3 cellular contexts compared by ENCODE assay signal in genomic region chr7:1942026-1942703, GRCh38.
TF ChIP-seq lines count a peak whose summit lies in the region.

No MANE protein-coding gene starts in this region.

TF ChIP-seq in GM23338, 12 proteins besides CTCF, POLR2A, EP300 and RAD21 (continues in another document):
- no peak for TF ChIP-seq CREB1 (CRISPR knock-in tag; IDR thresholded peaks at IDR 0.05; ENCODE audit: low read depth)
- no peak for TF ChIP-seq ZNF462 (CRISPR knock-in tag; IDR thresholded peaks at IDR 0.05)
- no peak for TF ChIP-seq EZH2 (IDR thresholded peaks at IDR 0.05; ENCODE audit: low read depth, unreplicated experiment)
- TF ChIP-seq JUNB (IDR thresholded peaks at IDR 0.05; ENCODE audit: unreplicated experiment), result no peak
- TF ChIP-seq ETS1 (IDR thresholded peaks at IDR 0.05), result no peak

TF ChIP-seq in H1, 55 proteins besides CTCF, POLR2A, EP300 and RAD21:
- no peak for TF ChIP-seq SP1 (IDR thresholded peaks at IDR 0.05; ENCODE audit: low read depth, low read length)
- peak; percentile 86 for TF ChIP-seq YY1 (IDR thresholded peaks at IDR 0.05; ENCODE audit: low read depth, low read length)
- TF ChIP-seq CEBPB (IDR thresholded peaks at IDR 0.05; ENCODE audit: low read depth, low read length), result no peak

TF ChIP-seq in SK-N-SH, 30 proteins besides CTCF, POLR2A, EP300 and RAD21:
- TF ChIP-seq MEF2A (IDR thresholded peaks at IDR 0.05; ENCODE audit: borderline replicate concordance, low read depth) (no peak), TAF1 (IDR thresholded peaks at IDR 0.05; ENCODE audit: borderline replicate concordance, low read depth, low read length) (no peak), ZBTB33 (IDR thresholded peaks at IDR 0.05; ENCODE audit: borderline replicate concordance, low read depth) (no peak)
